In the genomic region with DNA sequence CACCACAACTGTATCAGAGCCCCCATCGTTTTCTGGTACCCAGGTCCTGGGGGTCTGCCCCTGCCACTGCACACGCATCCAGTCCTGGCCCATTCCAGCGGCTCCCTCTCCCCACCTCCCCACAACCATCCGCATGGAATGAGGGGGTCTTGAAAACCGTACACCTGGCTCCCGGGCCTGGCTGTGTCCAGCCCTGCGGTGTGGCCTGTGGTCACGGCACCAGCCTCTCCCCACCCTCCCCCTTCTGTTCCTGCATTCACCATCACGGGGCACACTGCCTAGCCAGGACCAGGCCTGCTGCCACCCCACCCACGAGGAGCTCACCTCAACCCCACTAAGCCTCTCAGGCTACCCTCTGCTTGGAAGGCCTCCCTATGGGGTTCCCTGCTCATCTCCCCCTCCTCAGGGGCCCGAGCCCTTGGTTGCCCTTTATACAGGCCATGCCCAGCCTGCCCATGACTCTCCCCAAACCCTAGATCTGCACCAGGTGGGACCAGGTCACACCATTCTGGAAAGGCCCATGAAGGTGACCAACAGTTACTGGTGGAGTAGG, we compare ENCODE assay signal across 17 cellular contexts. TPM values are rescaled to one million over a fixed set of nuclear protein-coding genes. Genes with fewer than 3 reads are reported as not detected.
"Had no signal": no experiment of that assay in that cellular context is flagged by ENCODE, and none has a peak within 500 bp of the region (broad histone marks: within the 10 kb centered on the region; RNA-seq: fewer than 3 reads in every experiment).

No MANE protein-coding gene starts in this region.

- H3K4me1 Mint-ChIP-seq: activated CD4-positive, alpha-beta T cell treated with anti-CD3 and anti-CD28 coated beads, Interleukin-2, amount 10 ng/mL, durations not matched to agents 24 days and 14 days; activated naive CD4-positive, alpha-beta T cell treated with anti-CD3 and anti-CD28 coated beads, Interleukin-2, amount 50 U/mL, for 24 hours had no signal

- H3K27ac Mint-ChIP-seq: activated CD4-positive, alpha-beta T cell treated with anti-CD3 and anti-CD28 coated beads, Interleukin-2, amount 10 ng/mL, durations not matched to agents 24 days and 14 days; activated CD8-positive, alpha-beta T cell treated with anti-CD3 and anti-CD28 coated beads, Interleukin-2, amount 10 ng/mL, durations not matched to agents 7 days and 5 days; activated naive CD4-positive, alpha-beta T cell treated with anti-CD3 and anti-CD28 coated beads, Interleukin-2, amount 50 U/mL, for 24 hours; stimulated activated naive CD8-positive, alpha-beta T cell treated with anti-CD3 and anti-CD28 coated beads, Interleukin-15, Interleukin-2, amounts not matched to agents 100 ng/mL and 50 ng/mL, for 24 hours had no signal

- H3K4me3 ChIP-seq: adrenal gland, cardiac muscle cell, gastroesophageal sphincter, heart right ventricle, pancreas had no signal

- H3K4me1 ChIP-seq: adrenal gland, heart right ventricle, pancreas had no signal

- DNase-seq: activated CD4-positive, alpha-beta T cell treated with anti-CD3 and anti-CD28 coated beads, Interleukin-2, amount 10 ng/mL, durations not matched to agents 24 days and 14 days; activated CD8-positive, alpha-beta T cell treated with anti-CD3 and anti-CD28 coated beads, Interleukin-2, amount 10 ng/mL, durations not matched to agents 7 days and 5 days; heart right ventricle; stimulated activated CD4-positive, alpha-beta T cell treated with anti-CD3 and anti-CD28 coated beads, Interleukin-2, amount 100 ng/mL, for 48 hours; T-helper 2 cell had no signal

- H3K4me3 Mint-ChIP-seq: activated CD4-positive, alpha-beta T cell treated with anti-CD3 and anti-CD28 coated beads, Interleukin-2, amount 10 ng/mL, durations not matched to agents 24 days and 14 days; activated CD8-positive, alpha-beta T cell treated with anti-CD3 and anti-CD28 coated beads, Interleukin-2, amount 10 ng/mL, durations not matched to agents 7 days and 5 days; activated naive CD4-positive, alpha-beta T cell treated with anti-CD3 and anti-CD28 coated beads, Interleukin-2, amount 50 U/mL, for 24 hours; stimulated activated naive CD8-positive, alpha-beta T cell treated with anti-CD3 and anti-CD28 coated beads, Interleukin-15, Interleukin-2, amounts not matched to agents 100 ng/mL and 50 ng/mL, for 24 hours had no signal

- ATAC-seq: activated CD8-positive, alpha-beta T cell treated with anti-CD3 and anti-CD28 coated beads, Interleukin-2, amount 10 ng/mL, durations not matched to agents 7 days and 5 days; gastroesophageal sphincter; pancreas had no signal

- H3K27ac ChIP-seq: adrenal gland, cardiac muscle cell, heart right ventricle, pancreas had no signal

- H3K36me3 ChIP-seq: adrenal gland, cardiac muscle cell, gastroesophageal sphincter, heart right ventricle, pancreas had no signal

- H3K27me3 ChIP-seq: adrenal gland, cardiac muscle cell, pancreas had no signal

- H3K27me3 Mint-ChIP-seq: activated naive CD4-positive, alpha-beta T cell treated with anti-CD3 and anti-CD28 coated beads, Interleukin-2, amount 50 U/mL, for 24 hours; stimulated activated naive CD8-positive, alpha-beta T cell treated with anti-CD3 and anti-CD28 coated beads, Interleukin-15, Interleukin-2, amounts not matched to agents 100 ng/mL and 50 ng/mL, for 24 hours had no signal

RNA-seq across cellular contexts. Expression of gene AQP12B, which starts 46.0 kb away (rescaled TPM):
- total RNA-seq: activated CD4-positive, alpha-beta T cell treated with anti-CD3 and anti-CD28 coated beads, Interleukin-2, amount 10 ng/mL, durations not matched to agents 24 days and 14 days; activated CD8-positive, alpha-beta T cell treated with anti-CD3 and anti-CD28 coated beads, Interleukin-2, amount 10 ng/mL, durations not matched to agents 7 days and 5 days; adrenal gland; cardiac muscle cell; gastroesophageal sphincter; heart right ventricle; liver; mesenteric fat pad; temporal lobe; ureter had no signal
- polyA plus RNA-seq: cardiac muscle cell, esophagus, liver, neural cell had no signal

RNA-seq across cellular contexts. Expression of gene AQP12A, which starts 55.0 kb away (rescaled TPM):
- total RNA-seq: activated CD4-positive, alpha-beta T cell treated with anti-CD3 and anti-CD28 coated beads, Interleukin-2, amount 10 ng/mL, durations not matched to agents 24 days and 14 days; activated CD8-positive, alpha-beta T cell treated with anti-CD3 and anti-CD28 coated beads, Interleukin-2, amount 10 ng/mL, durations not matched to agents 7 days and 5 days; adrenal gland; cardiac muscle cell; gastroesophageal sphincter; heart right ventricle; liver; mesenteric fat pad; temporal lobe; ureter had no signal
- polyA plus RNA-seq: adrenal gland, cardiac muscle cell, esophagus, heart right ventricle, liver, neural cell had no signal
